In the genomic region with DNA sequence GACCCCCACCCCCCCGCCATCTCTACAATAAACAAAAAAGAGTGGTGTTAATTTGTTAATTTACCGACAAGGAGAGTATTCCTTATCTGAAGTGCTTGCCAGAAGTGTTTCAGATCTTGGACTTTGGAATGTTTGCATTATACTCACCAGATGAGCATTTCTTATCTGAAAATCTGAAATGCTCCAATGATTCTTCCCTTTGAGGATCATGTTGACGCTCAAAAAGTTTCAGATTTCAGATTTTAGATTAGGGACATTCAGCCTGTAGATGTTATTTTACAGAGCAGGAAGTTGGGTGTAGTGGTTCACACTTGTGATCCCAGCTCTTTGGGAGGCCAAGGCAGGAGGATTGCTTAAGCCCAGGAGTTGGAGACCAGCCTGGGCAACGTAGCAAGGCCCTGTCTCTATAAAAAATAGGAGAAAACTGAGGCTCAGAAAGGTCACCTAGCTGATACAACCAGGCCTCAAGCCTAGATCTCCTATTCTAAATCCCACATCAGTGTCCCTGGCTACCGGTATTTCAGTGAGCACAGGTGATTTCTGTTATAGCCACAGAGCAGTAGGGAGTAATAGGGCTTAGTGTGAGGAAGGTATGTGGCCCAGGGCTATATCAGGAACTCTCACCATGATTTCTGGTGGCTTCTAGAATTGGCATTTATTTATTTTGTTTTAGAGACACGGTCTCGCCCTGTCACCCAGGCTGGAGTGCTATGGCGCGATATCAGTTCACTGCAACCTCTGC, we compare ENCODE assay signal across 2 cellular contexts.
TF ChIP-seq lines count a peak whose summit lies in the region.

No MANE protein-coding gene starts in this region.

TF ChIP-seq in A549, 52 proteins besides CTCF, POLR2A, EP300 and RAD21:
- TF ChIP-seq TFCP2L1 (CRISPR knock-in tag; IDR thresholded peaks at IDR 0.05) (no peak), GATA3 (IDR thresholded peaks at IDR 0.05; ENCODE audit: borderline replicate concordance) (peak; percentile 93), JUNB (IDR thresholded peaks at IDR 0.05) (0 out of 2 replicates have a peak, but pooled peaks have one; percentile 16), SMC3 (IDR thresholded peaks at IDR 0.05) (peak; percentile 12; the same call in 1 of the 3 replicates), HDAC2 (IDR thresholded peaks at IDR 0.05) (no peak), FOSL2 (IDR thresholded peaks at IDR 0.05) (no peak), FOSL2 (CRISPR knock-in tag; IDR thresholded peaks at IDR 0.05) (peak; percentile 61; the same call in 1 of the 2 replicates)

TF ChIP-seq in Ishikawa, 13 proteins besides CTCF, POLR2A, EP300 and RAD21:
- TF ChIP-seq CEBPB (IDR thresholded peaks at IDR 0.05) (peak; percentile 25; the same call in 1 of the 2 replicates), REST (IDR thresholded peaks at IDR 0.05; ENCODE audit: low read depth) (no peak), ZBTB7A (IDR thresholded peaks at IDR 0.05; ENCODE audit: low read depth) (no peak)
